In the genomic region with DNA sequence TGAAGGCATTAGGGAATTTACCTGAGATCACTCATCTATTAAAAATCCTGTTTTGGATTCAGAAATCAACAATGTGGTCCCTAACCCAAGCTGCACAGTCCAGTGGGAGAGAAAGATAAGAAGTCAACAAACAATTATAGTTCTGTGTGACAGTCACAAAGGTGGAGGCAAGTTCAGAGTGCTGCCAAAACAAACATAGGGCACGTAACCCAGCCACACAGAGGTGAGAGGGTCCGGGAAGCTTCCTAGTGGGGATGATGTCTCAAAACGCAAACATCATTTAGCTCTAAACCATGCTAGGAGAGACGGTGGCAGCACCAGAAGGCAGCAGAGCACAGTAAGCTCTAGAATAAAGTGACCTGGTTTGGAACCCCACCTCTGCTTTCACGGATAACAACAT, we compare ENCODE assay signal across 16 cellular contexts.
"Had no signal": no experiment of that assay in that cellular context is flagged by ENCODE, and none has a peak within 500 bp of the region (broad histone marks: within the 10 kb centered on the region; RNA-seq: fewer than 3 reads in every experiment).

No MANE protein-coding gene starts in this region.

- H3K36me3 ChIP-seq: prostate gland had no signal

- ATAC-seq: body of pancreas; effector memory CD8-positive, alpha-beta T cell; natural killer cell treated with Interleukin-12 subunit alpha and Interleukin-12 subunit beta and Interleukin-15 and Interleukin-18, amount 100 ng/mL, for 72 hours; T-helper 17 cell had no signal

- H3K9me3 ChIP-seq: body of pancreas, prostate gland had no signal

- H3K27ac ChIP-seq: body of pancreas, epithelial cell of prostate had no signal

- H3K4me3 ChIP-seq: body of pancreas, prostate gland had no signal

- H3K27me3 ChIP-seq: body of pancreas had no signal

- DNase-seq: activated CD4-positive, alpha-beta T cell treated with anti-CD3 and anti-CD28 coated beads, Interleukin-2, amount 50 U/mL, for 1 hour; activated naive CD4-positive, alpha-beta T cell treated with anti-CD3 and anti-CD28 coated beads, Interleukin-2, amount 50 U/mL, for 16 hours; activated T-cell treated with anti-CD3 and anti-CD28 coated beads for 4 hours; amniotic stem cell; body of pancreas; central memory CD4-positive, alpha-beta T cell; effector memory CD8-positive, alpha-beta T cell; hypothalamus; mammary epithelial cell; occipital lobe; stimulated activated CD4-positive, alpha-beta T cell treated with anti-CD3 and anti-CD28 coated beads, Interleukin-12 subunit alpha, Interleukin-12 subunit beta, amount 100 ng/mL, for 4 hours; stimulated activated naive CD4-positive, alpha-beta T cell treated with Interleukin-2 at 50 U/mL for 16 hours; T-helper 17 cell had no signal
